7 cellular contexts compared by ENCODE assay signal in genomic region chr16:14300631-14301149, GRCh38.
A peak's percentile ranks its signal among the peaks of the same experiment; 100 is the strongest.
DNase-seq lines count a peak whose midpoint lies in the region; ATAC-seq and TF ChIP-seq lines count a peak whose summit lies in the region.

No MANE protein-coding gene starts in this region.

- no peaks in the 10 kb centered on the region for H3K27me3 ChIP-seq in GM06990 (replicated peaks; ENCODE audit: control insufficient read depth, insufficient read depth, low read length)

- H3K4me3 ChIP-seq in GM06990 (replicated peaks; ENCODE audit: low read depth, low read length): peak overlapping the region; percentile 72; the same call in 1 of the 2 replicates

- peak overlapping the region; percentile 61 for H3K4me3 Mint-ChIP-seq in activated CD4-positive, alpha-beta memory T cell treated with anti-CD3 and anti-CD28 coated beads, Interleukin-2, amount 10 ng/mL, durations not matched to agents 7 days and 5 days
- H3K4me3 Mint-ChIP-seq in naive thymus-derived CD8-positive, alpha-beta T cell: peak overlapping the region; percentile 76 to 92 (median 88)

- POLR2A ChIA-PET in activated CD4-positive, alpha-beta memory T cell treated with anti-CD3 and anti-CD28 coated beads, Interleukin-2, amount 10 ng/mL, durations not matched to agents 7 days and 5 days (lab: Charles Lee): interaction anchor here (1.5 kb wide), 1 partner anchor 381 kb away, joined by 4 read pairs; the partner anchor contains the start of gene ERCC4
- POLR2A ChIA-PET in naive thymus-derived CD8-positive, alpha-beta T cell (lab: Charles Lee): interaction anchor here (1.2 to 1.5 kb wide), 2 partner anchors 9 to 14 kb away, joined by 4 to 18 read pairs; no protein-coding TSS in a partner anchor

- no peaks in the 10 kb centered on the region for H3K9me3 Mint-ChIP-seq in activated CD4-positive, alpha-beta memory T cell treated with anti-CD3 and anti-CD28 coated beads, Interleukin-2, amount 10 ng/mL, durations not matched to agents 7 days and 5 days
- H3K9me3 Mint-ChIP-seq in naive thymus-derived CD8-positive, alpha-beta T cell: no peaks in the 10 kb centered on the region

- CTCF ChIA-PET in activated CD4-positive, alpha-beta memory T cell treated with anti-CD3 and anti-CD28 coated beads, Interleukin-2, amount 10 ng/mL, durations not matched to agents 7 days and 5 days (lab: Charles Lee): no interaction called here

- no peak overlapping the region for H3K27ac Mint-ChIP-seq in activated CD4-positive, alpha-beta memory T cell treated with anti-CD3 and anti-CD28 coated beads, Interleukin-2, amount 10 ng/mL, durations not matched to agents 7 days and 5 days
- H3K27ac Mint-ChIP-seq in naive thymus-derived CD8-positive, alpha-beta T cell: peak overlapping the region in 8 of 10 donors; percentile 3 to 89 (median 80)

- no peaks in the 10 kb centered on the region for H3K36me3 ChIP-seq in GM06990 (ENCODE audit: control insufficient read depth, insufficient read depth, low read length)

- TF ChIP-seq CTCF in GM06990 (IDR thresholded peaks at IDR 0.05; ENCODE audit: insufficient read depth, low read length, poor library complexity, severe bottlenecking): peak; percentile 82

- peak; percentile 34 for ATAC-seq in HG02870 (IDR thresholded peaks at IDR 0.05; ENCODE audit: unreplicated experiment)
- peak; percentile 60 to 66 for ATAC-seq in naive thymus-derived CD8-positive, alpha-beta T cell

- peak; percentile 53 for DNase-seq in GM06990 (ENCODE audit: extremely low read depth, insufficient read length)
- peak; percentile 79 for DNase-seq in NCI-H226
- DNase-seq in activated CD4-positive, alpha-beta memory T cell treated with anti-CD3 and anti-CD28 coated beads, Interleukin-2, amount 10 ng/mL, durations not matched to agents 7 days and 5 days: peak; percentile 26
- peak; percentile 88 for DNase-seq in fibroblast of peridontal ligament (ENCODE audit: extremely low read depth)
- DNase-seq in naive thymus-derived CD8-positive, alpha-beta T cell: peak in 7 of 10 donors; percentile 18 to 74 (median 41)
- no peak for DNase-seq in NK-92 treated with Interleukin-12 subunit alpha and Interleukin-12 subunit beta, amount 100 ng/mL, for 24 hours (lab: John Stamatoyannopoulos, UW)

- peaks cover 36% of the 10 kb centered on the region for H3K27me3 Mint-ChIP-seq in activated CD4-positive, alpha-beta memory T cell treated with anti-CD3 and anti-CD28 coated beads, Interleukin-2, amount 10 ng/mL, durations not matched to agents 7 days and 5 days
- H3K27me3 Mint-ChIP-seq in naive thymus-derived CD8-positive, alpha-beta T cell: peaks cover 0 to 11% (median 0%) of the 10 kb centered on the region in 5 donors

- peaks cover 11% of the 10 kb centered on the region for H3K4me1 Mint-ChIP-seq in activated CD4-positive, alpha-beta memory T cell treated with anti-CD3 and anti-CD28 coated beads, Interleukin-2, amount 10 ng/mL, durations not matched to agents 7 days and 5 days
- peaks cover 8 to 24% (median 18%) of the 10 kb centered on the region in 4 donors for H3K4me1 Mint-ChIP-seq in naive thymus-derived CD8-positive, alpha-beta T cell

- H3K36me3 Mint-ChIP-seq in activated CD4-positive, alpha-beta memory T cell treated with anti-CD3 and anti-CD28 coated beads, Interleukin-2, amount 10 ng/mL, durations not matched to agents 7 days and 5 days (ENCODE audit: low read depth): no peaks in the 10 kb centered on the region
- no peaks in the 10 kb centered on the region for H3K36me3 Mint-ChIP-seq in naive thymus-derived CD8-positive, alpha-beta T cell
